In genomic region chr18:77057043-77057442, GRCh38 we compare ENCODE assay signal across 8 cellular contexts.
DNase-seq lines count a peak whose midpoint lies in the region; ATAC-seq, FAIRE-seq and TF ChIP-seq lines count a peak whose summit lies in the region.

No MANE protein-coding gene starts in this region.

- intact Hi-C loops in kidney (cut with DNase I): no loop called here

- FAIRE-seq in kidney (lab: Jason Lieb, UNC) (no peak), urothelium cell line (lab: Jason Lieb, UNC) (no peak)

- peak overlapping the region; percentile 60 for H3K4me3 Mint-ChIP-seq in T-helper 2 cell treated with Interferon-gamma antibody and Interleukin-4, amounts not matched to agents 5 μg/mL and 100 μg/mL, for 36 hours
- H3K4me3 Mint-ChIP-seq in activated CD8-positive, alpha-beta T cell treated with anti-CD3 and anti-CD28 coated beads, Interleukin-2, amount 10 ng/mL, durations not matched to agents 7 days and 5 days: peak overlapping the region; percentile 51

- no peak for ATAC-seq in activated CD8-positive, alpha-beta T cell treated with anti-CD3 and anti-CD28 coated beads, Interleukin-2, amount 10 ng/mL, durations not matched to agents 7 days and 5 days
- ATAC-seq in GM18861 (IDR thresholded peaks at IDR 0.05; ENCODE audit: unreplicated experiment): no peak

- no peaks in the 10 kb centered on the region for H3K9me3 ChIP-seq in kidney (ENCODE audit: control insufficient read depth in 1 of 2, low read length in 2 of 2)

- H3K27ac ChIP-seq in kidney (ENCODE audit: low read depth in 2 of 2, low read length in 2 of 2) (peak overlapping the region; percentile 60 to 86), substantia nigra (ENCODE audit: low read depth, low read length, poor library complexity, severe bottlenecking) (peak overlapping the region; percentile 98)

- no peaks in the 10 kb centered on the region for H3K9me3 Mint-ChIP-seq in T-helper 2 cell treated with Interferon-gamma antibody and Interleukin-4, amounts not matched to agents 5 μg/mL and 100 μg/mL, for 36 hours
- no peaks in the 10 kb centered on the region for H3K9me3 Mint-ChIP-seq in activated CD8-positive, alpha-beta T cell treated with anti-CD3 and anti-CD28 coated beads, Interleukin-2, amount 10 ng/mL, durations not matched to agents 7 days and 5 days (ENCODE audit: insufficient read depth)

- H3K4me3 ChIP-seq in kidney (ENCODE audit: low read length in 2 of 2): peak overlapping the region in 1 of 2 donors; percentile 10

- no peaks in the 10 kb centered on the region for H3K36me3 ChIP-seq in kidney (ENCODE audit: control insufficient read depth in 1 of 2, insufficient read depth in 2 of 2, low read length in 2 of 2)

- peak overlapping the region; percentile 99 for H3K27ac Mint-ChIP-seq in T-helper 2 cell treated with Interferon-gamma antibody and Interleukin-4, amounts not matched to agents 5 μg/mL and 100 μg/mL, for 36 hours
- H3K27ac Mint-ChIP-seq in activated CD8-positive, alpha-beta T cell treated with anti-CD3 and anti-CD28 coated beads, Interleukin-2, amount 10 ng/mL, durations not matched to agents 7 days and 5 days: peak overlapping the region; percentile 100

- POLR2A ChIA-PET in activated CD8-positive, alpha-beta T cell treated with anti-CD3 and anti-CD28 coated beads, Interleukin-2, amount 10 ng/mL, durations not matched to agents 7 days and 5 days (lab: Charles Lee): interaction anchor here (1.4 to 4.4 kb wide), 3 partner anchors 9 to 45 kb away, joined by 3 to 42 read pairs (median 5); no protein-coding TSS in a partner anchor

- no peak for TF ChIP-seq CTCF in kidney (IDR thresholded peaks at IDR 0.05; ENCODE audit: borderline replicate concordance, extremely low read depth, insufficient read depth)

- peaks cover 43% of the 10 kb centered on the region for H3K36me3 Mint-ChIP-seq in T-helper 2 cell treated with Interferon-gamma antibody and Interleukin-4, amounts not matched to agents 5 μg/mL and 100 μg/mL, for 36 hours (ENCODE audit: low read depth)
- peaks cover 67% of the 10 kb centered on the region for H3K36me3 Mint-ChIP-seq in activated CD8-positive, alpha-beta T cell treated with anti-CD3 and anti-CD28 coated beads, Interleukin-2, amount 10 ng/mL, durations not matched to agents 7 days and 5 days (ENCODE audit: low read depth)

- CTCF ChIA-PET in activated CD8-positive, alpha-beta T cell treated with anti-CD3 and anti-CD28 coated beads, Interleukin-2, amount 10 ng/mL, durations not matched to agents 7 days and 5 days (lab: Charles Lee): interaction anchor here (2.5 to 4.7 kb wide), 3 partner anchors 11 to 254 kb away, joined by 8 to 62 read pairs (median 43); no protein-coding TSS in a partner anchor

- DNase-seq in T-helper 2 cell treated with Interferon-gamma antibody and Interleukin-4, amounts not matched to agents 5 μg/mL and 100 μg/mL, for 36 hours (ENCODE audit: low spot score): no peak
- no peak for DNase-seq in T-helper 2 cell
- no peak for DNase-seq in activated CD8-positive, alpha-beta T cell treated with anti-CD3 and anti-CD28 coated beads, Interleukin-2, amount 10 ng/mL, durations not matched to agents 7 days and 5 days
- DNase-seq in kidney: no peak
- peak in 9 of 49 donors; percentile 31 to 67 (median 40) for DNase-seq in substantia nigra (lab: John Stamatoyannopoulos, UW)
- no peak for DNase-seq in urothelium cell line (ENCODE audit: low spot score)
- DNase-seq in effector CD8-positive, alpha-beta T cell (lab: John Stamatoyannopoulos, UW): no peak

- no peaks in the 10 kb centered on the region for H3K27me3 Mint-ChIP-seq in T-helper 2 cell treated with Interferon-gamma antibody and Interleukin-4, amounts not matched to agents 5 μg/mL and 100 μg/mL, for 36 hours (ENCODE audit: low read depth)
- H3K27me3 Mint-ChIP-seq in activated CD8-positive, alpha-beta T cell treated with anti-CD3 and anti-CD28 coated beads, Interleukin-2, amount 10 ng/mL, durations not matched to agents 7 days and 5 days (ENCODE audit: low read depth): no peaks in the 10 kb centered on the region

- peaks cover 67% of the 10 kb centered on the region for H3K4me1 Mint-ChIP-seq in T-helper 2 cell treated with Interferon-gamma antibody and Interleukin-4, amounts not matched to agents 5 μg/mL and 100 μg/mL, for 36 hours (ENCODE audit: low read depth)
- peaks cover 87% of the 10 kb centered on the region for H3K4me1 Mint-ChIP-seq in activated CD8-positive, alpha-beta T cell treated with anti-CD3 and anti-CD28 coated beads, Interleukin-2, amount 10 ng/mL, durations not matched to agents 7 days and 5 days (ENCODE audit: low read depth)

- no peak overlapping the region for H3K9ac ChIP-seq in kidney (ENCODE audit: low read length in 2 of 2)

- peaks cover 39 to 44% of the 10 kb centered on the region in 2 donors for H3K4me1 ChIP-seq in kidney (ENCODE audit: control insufficient read depth in 1 of 2, insufficient read depth in 1 of 2, low read depth in 1 of 2, low read length in 2 of 2)
